ENCODE assay signal across 16 cellular contexts in genomic region chr1:98940069-98940468, GRCh38.
"Had no signal": no experiment of that assay in that cellular context is flagged by ENCODE, and none has a peak within 500 bp of the region (broad histone marks: within the 10 kb centered on the region; RNA-seq: fewer than 3 reads in every experiment).

No MANE protein-coding gene starts in this region.

- H3K27ac ChIP-seq: neural progenitor cell, pancreas, sigmoid colon, spleen, stomach, testis had no signal

- H3K27ac Mint-ChIP-seq: activated CD4-positive, alpha-beta memory T cell treated with anti-CD3 and anti-CD28 coated beads, Interleukin-2, amount 10 ng/mL, durations not matched to agents 7 days and 5 days; brain; neural progenitor cell had no signal

- ATAC-seq: pancreas had no signal

- H3K36me3 Mint-ChIP-seq: activated naive CD4-positive, alpha-beta T cell treated with anti-CD3 and anti-CD28 coated beads, Interleukin-2, amount 50 U/mL, for 72 hours; brain; naive B cell; neural progenitor cell had no signal

- H3K4me2 ChIP-seq: neural progenitor cell had no signal

- H3K36me3 ChIP-seq: neural progenitor cell, pancreas, sigmoid colon, spleen, stomach had no signal

- H3K27me3 ChIP-seq: neural progenitor cell, pancreas, sigmoid colon, spleen, stomach, testis had no signal

- H2AFZ ChIP-seq: neural progenitor cell had no signal

- H3K9me3 Mint-ChIP-seq: activated CD4-positive, alpha-beta memory T cell treated with anti-CD3 and anti-CD28 coated beads, Interleukin-2, amount 10 ng/mL, durations not matched to agents 7 days and 5 days; activated naive CD4-positive, alpha-beta T cell treated with anti-CD3 and anti-CD28 coated beads, Interleukin-2, amount 50 U/mL, for 72 hours; activated T-cell treated with anti-CD3 and anti-CD28 coated beads, Interleukin-2, amount 50 U/mL, for 4 hours; brain; naive B cell; neural progenitor cell had no signal

- H3K4me3 ChIP-seq: lung, neural progenitor cell, pancreas, sigmoid colon, spleen, stomach, testis had no signal

- H3K4me1 Mint-ChIP-seq: brain, naive B cell had no signal

- H3K4me1 ChIP-seq: neural progenitor cell, pancreas, sigmoid colon, spleen, stomach, testis had no signal

- H3K9ac ChIP-seq: neural progenitor cell had no signal

- H3K27me3 Mint-ChIP-seq: activated CD4-positive, alpha-beta memory T cell treated with anti-CD3 and anti-CD28 coated beads, Interleukin-2, amount 10 ng/mL, durations not matched to agents 7 days and 5 days; brain; naive B cell had no signal

- H3K4me3 Mint-ChIP-seq: activated CD4-positive, alpha-beta memory T cell treated with anti-CD3 and anti-CD28 coated beads, Interleukin-2, amount 10 ng/mL, durations not matched to agents 7 days and 5 days; activated T-cell treated with anti-CD3 and anti-CD28 coated beads, Interleukin-2, amount 50 U/mL, for 4 hours; brain; naive B cell; neural progenitor cell had no signal

- DNase-seq: activated CD4-positive, alpha-beta memory T cell treated with anti-CD3 and anti-CD28 coated beads, Interleukin-2, amount 10 ng/mL, durations not matched to agents 7 days and 5 days; activated CD4-positive, alpha-beta T cell treated with anti-CD3 and anti-CD28 coated beads for 4 hours; activated effector memory CD4-positive, alpha-beta T cell treated with Interleukin-2 at 50 U/mL for 16 hours; activated T-cell treated with anti-CD3 and anti-CD28 coated beads, Interleukin-2, amount 50 U/mL, for 4 hours; cortex of kidney; effector CD4-positive, alpha-beta T cell; naive B cell; pancreas; sigmoid colon; spleen; stomach; testis had no signal

- H3K9me3 ChIP-seq: pancreas, sigmoid colon, spleen, stomach, testis had no signal
